Comparison of ENCODE assay signal across 8 cellular contexts in the genomic region with DNA sequence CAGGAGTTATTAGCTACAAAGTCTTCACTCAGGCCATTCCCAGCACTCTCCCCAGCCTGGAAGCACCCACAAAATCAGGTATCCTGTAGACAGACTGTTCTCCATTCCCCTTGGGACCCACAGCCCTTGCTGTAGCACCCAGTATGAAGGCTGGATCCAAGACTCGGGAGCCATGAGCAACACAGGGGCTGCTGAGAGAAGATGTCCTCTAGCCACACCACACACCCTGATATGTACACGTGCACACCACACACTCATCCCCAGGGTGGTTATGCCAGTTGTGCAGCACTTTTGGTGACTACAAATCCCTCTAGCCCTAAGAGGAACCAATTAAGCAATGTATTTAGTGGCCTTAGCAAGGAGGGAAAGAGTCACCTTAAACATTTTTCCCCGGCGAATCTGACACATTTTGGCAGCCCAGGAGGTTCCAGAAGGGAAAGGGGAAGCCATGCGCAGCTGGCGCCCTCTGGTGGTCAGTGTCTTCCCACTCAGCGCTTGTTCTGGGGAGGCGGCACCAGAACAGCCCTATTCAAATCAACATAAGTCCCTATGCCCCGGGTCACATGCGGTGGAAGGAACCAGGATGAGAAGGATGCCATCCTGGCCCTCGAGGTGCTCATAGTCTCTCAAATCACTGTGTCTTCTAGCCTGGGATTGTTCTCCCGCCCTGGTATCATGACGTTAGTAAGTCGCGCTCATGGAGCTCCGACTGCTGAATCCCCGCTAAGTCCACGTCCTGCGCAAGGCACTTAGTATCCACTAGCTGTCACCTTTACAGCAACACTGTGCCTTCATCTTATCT.
DNase-seq lines count a peak whose midpoint lies in the region; ATAC-seq, FAIRE-seq and TF ChIP-seq lines count a peak whose summit lies in the region.

No MANE protein-coding gene starts in this region.

- POLR2A ChIA-PET in BJ (lab: Charles Lee) = no interaction called here
- POLR2A ChIA-PET in IMR-90 (lab: Charles Lee; ENCODE audit: unreplicated experiment) = no interaction called here

- H2AK5ac ChIP-seq in IMR-90 (ENCODE audit: low read depth, low read length) = peak overlapping the region; percentile 73; the same call in 1 of the 2 replicates

- peak overlapping the region; percentile 89 for H2AFZ ChIP-seq in IMR-90 (replicated peaks; ENCODE audit: low read length, poor library complexity)

- no peak for TF ChIP-seq POLR2A in IMR-90 (IDR thresholded peaks at IDR 0.05; ENCODE audit: low read depth, low read length)

- no peak overlapping the region for H3K27ac ChIP-seq in IMR-90 (ENCODE audit: insufficient read depth, low read length)
- no peak overlapping the region for H3K27ac ChIP-seq in stomach smooth muscle (ENCODE audit: low read length)

- ATAC-seq in IMR-90 (ENCODE audit: low read depth) = peak; percentile 96

- H2BK5ac ChIP-seq in IMR-90 (ENCODE audit: low read depth, low read length, poor library complexity, severe bottlenecking) = no peak overlapping the region

- H3K79me1 ChIP-seq in IMR-90 (ENCODE audit: low read depth in 1 of 2, low read length in 2 of 2) = no peaks in the 10 kb centered on the region; a peak in 1 of 4 replicates

- H3K4me3 ChIP-seq in BJ (ENCODE audit: low read depth, low read length) = no peak overlapping the region
- H3K4me3 ChIP-seq in IMR-90 (ENCODE audit: insufficient read depth, low read depth, low read length) = no peak overlapping the region
- peak overlapping the region; percentile 24 for H3K4me3 ChIP-seq in fibroblast of villous mesenchyme (ENCODE audit: low read depth, low read length)
- peak overlapping the region; percentile 2 to 61 for H3K4me3 ChIP-seq in stomach smooth muscle (ENCODE audit: low read length in 2 of 2)

- 59% methylated on average over 6 of the region's 19 CpGs; no CpG with 5 or more reads in 1 of the 2 experiments for WGBS in IMR-90 (ENCODE audit: extremely low coverage in 2 of 2, insufficient read length in 1 of 2), 2 experiments

- BruUV-seq in IMR-90 (replicated peaks; lab: Mats Ljungman, UMichigan) = no TSS peak

- H3K23ac ChIP-seq in IMR-90 (ENCODE audit: low read depth, low read length) = peak overlapping the region; percentile 95; the same call in 1 of the 2 replicates

- DNase-seq in BJ (ENCODE audit: low read depth) = no peak
- DNase-seq in GM19238 (ENCODE audit: insufficient read length, low spot score) = peak; percentile 64
- DNase-seq in IMR-90 = peak; percentile 77
- DNase-seq in RCC 7860 (ENCODE audit: low spot score) = peak; percentile 34
- DNase-seq in activated T-helper 1 cell treated with anti-CD3 and anti-CD28 coated beads, Interleukin-2, amount 50 U/mL, for 16 hours (ENCODE audit: low read depth in 1 of 2, low spot score in 1 of 2) = peak; percentile 44 to 53
- DNase-seq in fibroblast of villous mesenchyme (ENCODE audit: low read depth) = peak; percentile 77
- peak; percentile 13 for DNase-seq in non-pigmented ciliary epithelial cell (ENCODE audit: low read depth)

- peak overlapping the region in 1 of 2 experiments; percentile 50; a peak in 2 of 4 replicates for H4K8ac ChIP-seq in IMR-90 (ENCODE audit: low read depth in 2 of 2, low read length in 2 of 2)

- CTCF ChIA-PET in BJ (lab: Yijun Ruan, JAX) = interaction anchor here (0.5 to 6.7 kb wide), 30 partner anchors 8 to 1412 kb away, joined by 3 to 53 read pairs (median 4); no protein-coding TSS in a partner anchor
- CTCF ChIA-PET in IMR-90 (lab: Yijun Ruan, JAX) = interaction anchor here (0.8 to 1.4 kb wide), 7 partner anchors 9 to 302 kb away, joined by 3 to 6 read pairs (median 5); partner anchors contain the start of gene CGRRF1

- H3K18ac ChIP-seq in IMR-90 (ENCODE audit: low read depth, low read length) = no peak overlapping the region

- H3K14ac ChIP-seq in IMR-90 (replicated peaks; ENCODE audit: low read depth, low read length) = peak overlapping the region; percentile 90

- H3K56ac ChIP-seq in IMR-90 (ENCODE audit: extremely low read depth, insufficient read depth, low read length) = no peak overlapping the region

- peak overlapping the region; percentile 78 for H3K4ac ChIP-seq in IMR-90 (ENCODE audit: low read depth, low read length)

- TF ChIP-seq CTCF in BJ (IDR thresholded peaks at IDR 0.05; ENCODE audit: insufficient read depth, low read depth, low read length) = peak; percentile 97
- peak; percentile 94 for TF ChIP-seq CTCF in IMR-90 (conservative IDR thresholded peaks at IDR 0.05; ENCODE audit: low read depth, low read length)
- peak; percentile 97 for TF ChIP-seq CTCF in fibroblast of villous mesenchyme (IDR thresholded peaks at IDR 0.05; ENCODE audit: insufficient read depth, low read depth, low read length)

- FAIRE-seq in RCC 7860 (lab: Jason Lieb, UNC) = no peak

- H4K91ac ChIP-seq in IMR-90 (ENCODE audit: insufficient read depth, low read depth, low read length) = peak overlapping the region; percentile 23; the same call in 1 of the 2 replicates

- H3K4me1 ChIP-seq in IMR-90 (ENCODE audit: control insufficient read depth, insufficient read depth, low read length) = peaks cover 3% of the 10 kb centered on the region; the same call in 1 of the 2 replicates
- peaks cover 4% of the 10 kb centered on the region for H3K4me1 ChIP-seq in stomach smooth muscle (ENCODE audit: control insufficient read depth, insufficient read depth, low read length)

- H4K5ac ChIP-seq in IMR-90 (ENCODE audit: low read depth, low read length) = no peak overlapping the region

- H3K27me3 ChIP-seq in BJ (ENCODE audit: control insufficient read depth, insufficient read depth, low read length) = peaks cover 1% of the 10 kb centered on the region
- no peaks in the 10 kb centered on the region; the same call in none of the 2 replicates for H3K27me3 ChIP-seq in IMR-90 (ENCODE audit: control insufficient read depth, insufficient read depth, low read length)
- no peaks in the 10 kb centered on the region for H3K27me3 ChIP-seq in stomach smooth muscle (ENCODE audit: control insufficient read depth in 1 of 2, insufficient read depth in 2 of 2, low read length in 2 of 2)

- no peaks in the 10 kb centered on the region for H3K9me3 ChIP-seq in IMR-90 (ENCODE audit: control insufficient read depth, insufficient read depth, low read length)
- H3K9me3 ChIP-seq in stomach smooth muscle (ENCODE audit: control insufficient read depth in 2 of 2, low read length in 2 of 2) = no peaks in the 10 kb centered on the region

- peak; percentile 96 for TF ChIP-seq RAD21 in IMR-90 (IDR thresholded peaks at IDR 0.05; ENCODE audit: low read length)

- H3K9me1 ChIP-seq in IMR-90 (ENCODE audit: insufficient read depth, low read length) = 0 out of 2 replicates have a peak, but pooled peaks cover 3% of the 10 kb centered on the region

- peak overlapping the region; percentile 68 for H2AK9ac ChIP-seq in IMR-90 (replicated peaks; ENCODE audit: low read depth, low read length, poor library complexity)

- in situ Hi-C loops in IMR-90 (cut with MboI; ENCODE audit: low sequenced_read_pairs) = loop anchor here (10.0 kb wide), 1 partner anchor 251 kb away; no protein-coding TSS in a partner anchor

- H3K4me2 ChIP-seq in IMR-90 (ENCODE audit: low read depth, low read length) = peak overlapping the region; percentile 62

- dilution Hi-C loops in IMR-90 (cut with HindIII; ENCODE audit: low sequenced_read_pairs, unreplicated experiment) = no loop called here

- intact Hi-C loops in IMR-90 (cut with micrococcal nuclease) = loop anchor here (1.0 to 5.0 kb wide), 3 partner anchors 241 to 438 kb away; partner anchors contain the start of gene CGRRF1

- H2BK15ac ChIP-seq in IMR-90 (ENCODE audit: low read depth, low read length) = peak overlapping the region; percentile 45; the same call in 1 of the 3 replicates

- H3K9ac ChIP-seq in IMR-90 (ENCODE audit: low read depth, low read length) = no peak overlapping the region
- peak overlapping the region in 1 of 2 donors; percentile 29 for H3K9ac ChIP-seq in stomach smooth muscle (ENCODE audit: low read length in 2 of 2)

- H3K36me3 ChIP-seq in BJ (ENCODE audit: control insufficient read depth, insufficient read depth, low read length) (no peaks in the 10 kb centered on the region), IMR-90 (ENCODE audit: control insufficient read depth, insufficient read depth, low read length) (no peaks in the 10 kb centered on the region), stomach smooth muscle (ENCODE audit: control insufficient read depth in 2 of 2, insufficient read depth in 2 of 2, low read length in 2 of 2) (no peaks in the 10 kb centered on the region)

- H2BK120ac ChIP-seq in IMR-90 (ENCODE audit: low read depth, low read length) = peak overlapping the region; percentile 82

- H4K20me1 ChIP-seq in IMR-90 (ENCODE audit: insufficient read depth, low read length) = no peaks in the 10 kb centered on the region

- peak overlapping the region; percentile 62; the same call in 1 of the 2 replicates for H2BK20ac ChIP-seq in IMR-90 (ENCODE audit: low read depth, low read length)

TF ChIP-seq in IMR-90, 13 proteins besides CTCF, POLR2A, EP300 and RAD21 (continues in another document):
- TF ChIP-seq MAFK (IDR thresholded peaks at IDR 0.05; ENCODE audit: low read depth, low read length) = no peak
- no peak for TF ChIP-seq CEBPB (IDR thresholded peaks at IDR 0.05; ENCODE audit: low read depth, low read length)
- no peak for TF ChIP-seq BHLHE40 (IDR thresholded peaks at IDR 0.05; ENCODE audit: low read depth, low read length)
- no peak for TF ChIP-seq RCOR1 (IDR thresholded peaks at IDR 0.05; ENCODE audit: insufficient replicate concordance, low read length)
- TF ChIP-seq USF2 (IDR thresholded peaks at IDR 0.05; ENCODE audit: low read depth, low read length) = peak; percentile 8; the same call in 1 of the 2 replicates
- TF ChIP-seq MXI1 (IDR thresholded peaks at IDR 0.05; ENCODE audit: borderline replicate concordance, low read depth, low read length) = 0 out of 2 replicates have a peak, but pooled peaks have one; percentile 35
- TF ChIP-seq MAZ (IDR thresholded peaks at IDR 0.05; ENCODE audit: borderline replicate concordance, low read depth, low read length) = no peak
- no peak for TF ChIP-seq CHD1 (IDR thresholded peaks at IDR 0.05; ENCODE audit: low read depth, low read length)
- TF ChIP-seq NFE2L2 (IDR thresholded peaks at IDR 0.05; ENCODE audit: low read depth, low read length) = no peak

Comparison
In these comparisons a context has a peak if more than half of its experiments do, and no peak if none do; other contexts are left out.
1. H3K4me3 ChIP-seq: peak in fibroblast of villous mesenchyme (single experiment) and stomach smooth muscle (2 of 2); none in BJ (single experiment) and IMR-90 (single experiment).
2. Peak in every context shown above with its lines, with median percentiles within 50 percentile points of each other: CTCF ChIP-seq.